ENCODE assay signal across 1 cellular context in genomic region chr14:96888593-96888992, GRCh38.
TF ChIP-seq lines count a peak whose summit lies in the region.

No MANE protein-coding gene starts in this region.

TF ChIP-seq in WTC11, 78 proteins besides CTCF, POLR2A, EP300 and RAD21 (continued from another document):
- no peak for TF ChIP-seq CREM (CRISPR knock-in tag; IDR thresholded peaks at IDR 0.05)
- TF ChIP-seq FOXP1 (CRISPR knock-in tag; IDR thresholded peaks at IDR 0.05; ENCODE audit: borderline replicate concordance): no peak
- no peak for TF ChIP-seq MLX (CRISPR knock-in tag; IDR thresholded peaks at IDR 0.05)
- TF ChIP-seq NFE2L1 (CRISPR knock-in tag; IDR thresholded peaks at IDR 0.05): no peak
- TF ChIP-seq ZSCAN18 (CRISPR knock-in tag; IDR thresholded peaks at IDR 0.05): no peak
- TF ChIP-seq ZNF423 (CRISPR knock-in tag; IDR thresholded peaks at IDR 0.05): no peak
- TF ChIP-seq ZNF317 (CRISPR knock-in tag; IDR thresholded peaks at IDR 0.05; ENCODE audit: borderline replicate concordance, low read depth): no peak
- no peak for TF ChIP-seq ELF4 (CRISPR knock-in tag; IDR thresholded peaks at IDR 0.05; ENCODE audit: low read depth)
